In genomic region chr6:25899580-25900408, GRCh38 we compare ENCODE assay signal across 28 cellular contexts. TPM values are rescaled to one million over a fixed set of nuclear protein-coding genes. Genes with fewer than 3 reads are reported as not detected.
DNase-seq lines count a peak whose midpoint lies in the region; ATAC-seq and TF ChIP-seq lines count a peak whose summit lies in the region.
"Had no signal": no experiment of that assay in that cellular context is flagged by ENCODE, and none has a peak within 500 bp of the region (broad histone marks: within the 10 kb centered on the region; RNA-seq: fewer than 3 reads in every experiment).

No MANE protein-coding gene starts in this region.

- intact Hi-C loops in Caco-2 (cut with micrococcal nuclease; ENCODE audit: unreplicated experiment) = no loop called here

- H3K27ac Mint-ChIP-seq in Caco-2 (ENCODE audit: unreplicated experiment) = peak overlapping the region; percentile 58
- H3K27ac Mint-ChIP-seq in nephron = peak overlapping the region; percentile 43 to 70 (median 65)
- H3K27ac Mint-ChIP-seq: activated CD4-positive, alpha-beta T cell treated with anti-CD3 and anti-CD28 coated beads, Interleukin-2, amount 10 ng/mL, durations not matched to agents 7 days and 5 days; activated naive CD8-positive, alpha-beta T cell treated with anti-CD3 and anti-CD28 coated beads, Interleukin-2, amount 50 U/mL, for 24 hours; activated T-helper 17 cell treated with anti-CD3 and anti-CD28 coated beads, Interleukin-2, amount 50 U/mL, for 72 hours; CD8-positive, alpha-beta T cell; natural killer cell treated with Interleukin-12 subunit alpha and Interleukin-12 subunit beta and Interleukin-15 and Interleukin-18, amount 100 ng/mL, for 72 hours; T-helper 1 cell treated with Interleukin-12 subunit alpha and Interleukin-12 subunit beta and Interleukin-4 antibody, amounts not matched to agents 30 μg/mL and 1 μg/mL, for 36 hours had no signal

- no peaks in the 10 kb centered on the region for H3K9me3 ChIP-seq in Caco-2
- H3K9me3 ChIP-seq: testis had no signal

- POLR2A ChIA-PET in Caco-2 (lab: Charles Lee) = interaction anchor here (0.5 to 1.2 kb wide), 2 partner anchors 132 to 1612 kb away, joined by 4 read pairs; a partner anchor contains a TSS

- H3K4me1 ChIP-seq in Caco-2 = peaks cover 30% of the 10 kb centered on the region
- H3K4me1 ChIP-seq: parathyroid adenoma, testis had no signal

- H3K4me1 Mint-ChIP-seq in Caco-2 (ENCODE audit: low read depth, unreplicated experiment) = peaks cover 34% of the 10 kb centered on the region
- peaks cover 4% of the 10 kb centered on the region for H3K4me1 Mint-ChIP-seq in nephron
- H3K4me1 Mint-ChIP-seq: activated CD4-positive, alpha-beta T cell treated with anti-CD3 and anti-CD28 coated beads, Interleukin-2, amount 10 ng/mL, durations not matched to agents 7 days and 5 days; activated T-helper 17 cell treated with anti-CD3 and anti-CD28 coated beads, Interleukin-2, amount 50 U/mL, for 72 hours; brain had no signal

- BruUV-seq in Caco-2 (replicated peaks; lab: Mats Ljungman, UMichigan) = no TSS peak

- no peaks in the 10 kb centered on the region for H3K9me3 Mint-ChIP-seq in Caco-2 (ENCODE audit: unreplicated experiment)
- no peaks in the 10 kb centered on the region for H3K9me3 Mint-ChIP-seq in nephron
- H3K9me3 Mint-ChIP-seq: activated CD4-positive, alpha-beta T cell treated with anti-CD3 and anti-CD28 coated beads, Interleukin-2, amount 10 ng/mL, durations not matched to agents 7 days and 5 days; activated naive CD8-positive, alpha-beta T cell treated with anti-CD3 and anti-CD28 coated beads, Interleukin-2, amount 50 U/mL, for 24 hours; activated T-helper 17 cell treated with anti-CD3 and anti-CD28 coated beads, Interleukin-2, amount 50 U/mL, for 72 hours; CD8-positive, alpha-beta T cell; natural killer cell treated with Interleukin-12 subunit alpha and Interleukin-12 subunit beta and Interleukin-15 and Interleukin-18, amount 100 ng/mL, for 72 hours; T-helper 1 cell treated with Interleukin-12 subunit alpha and Interleukin-12 subunit beta and Interleukin-4 antibody, amounts not matched to agents 30 μg/mL and 1 μg/mL, for 36 hours had no signal

- H3K27me3 ChIP-seq in Caco-2 (replicated peaks; ENCODE audit: control insufficient read depth, insufficient read depth, low read length) = no peaks in the 10 kb centered on the region
- H3K27me3 ChIP-seq: testis had no signal

- CTCF ChIA-PET in Caco-2 (lab: Charles Lee) = interaction anchor here (0.6 to 2.0 kb wide), 4 partner anchors 10 to 93 kb away, joined by 3 to 10 read pairs (median 6); no protein-coding TSS in a partner anchor

- no peaks in the 10 kb centered on the region for H3K36me3 ChIP-seq in Caco-2 (ENCODE audit: control insufficient read depth, insufficient read depth, low read length)

- H3K4me3 ChIP-seq in Caco-2 (ENCODE audit: low read depth, low read length) = no peak overlapping the region
- H3K4me3 ChIP-seq in fibroblast of mammary gland (ENCODE audit: control insufficient read depth, low read depth, low read length) = no peak overlapping the region
- H3K4me3 ChIP-seq: testis had no signal

- no peak for TF ChIP-seq CTCF in Caco-2 (IDR thresholded peaks at IDR 0.05; ENCODE audit: insufficient read depth in 1 of 2, low read depth in 1 of 2, low read length in 1 of 2, severe bottlenecking in 1 of 2, unreplicated experiment in 1 of 2)
- no peak for TF ChIP-seq CTCF in fibroblast of mammary gland (conservative IDR thresholded peaks at IDR 0.05; ENCODE audit: control insufficient read depth, insufficient read depth, low read depth, low read length)
- no peak for TF ChIP-seq CTCF in nephron (IDR thresholded peaks at IDR 0.05; ENCODE audit: unreplicated experiment in 3 of 3)

- no peaks in the 10 kb centered on the region for H3K36me3 Mint-ChIP-seq in Caco-2 (ENCODE audit: insufficient read depth, unreplicated experiment)
- H3K36me3 Mint-ChIP-seq in nephron (ENCODE audit: low read depth) = no peaks in the 10 kb centered on the region
- H3K36me3 Mint-ChIP-seq: brain; CD8-positive, alpha-beta T cell; natural killer cell treated with Interleukin-12 subunit alpha and Interleukin-12 subunit beta and Interleukin-15 and Interleukin-18, amount 100 ng/mL, for 72 hours had no signal

- DNase-seq in Caco-2 (no peak), HCEC 1CT (peak; percentile 26), fibroblast of mammary gland (ENCODE audit: low read depth) (peak; percentile 54), NCI-H2029 (lab: John Stamatoyannopoulos, UW) (no peak)
- DNase-seq: activated CD4-positive, alpha-beta T cell treated with anti-CD3 and anti-CD28 coated beads, Interleukin-2, amount 10 ng/mL, durations not matched to agents 7 days and 5 days; activated naive CD8-positive, alpha-beta T cell treated with anti-CD3 and anti-CD28 coated beads, Interleukin-2, amount 50 U/mL, for 24 hours; CD8-positive, alpha-beta T cell; DMS79 treated with DMSO at 0.1 percent for 48 hours; effector CD8-positive, alpha-beta T cell; Karpas-422; left colon; midbrain; NCI-H2081 treated with DMSO at 0.1 percent for 48 hours; NCI-H510A; testis had no signal

- H3K27me3 Mint-ChIP-seq in Caco-2 (ENCODE audit: insufficient read depth, unreplicated experiment) (no peaks in the 10 kb centered on the region), nephron (ENCODE audit: low read depth) (peaks cover 3% of the 10 kb centered on the region)
- H3K27me3 Mint-ChIP-seq: activated CD4-positive, alpha-beta T cell treated with anti-CD3 and anti-CD28 coated beads, Interleukin-2, amount 10 ng/mL, durations not matched to agents 7 days and 5 days had no signal

- peak overlapping the region; percentile 11 for H3K4me3 Mint-ChIP-seq in Caco-2 (ENCODE audit: unreplicated experiment)
- no peak overlapping the region for H3K4me3 Mint-ChIP-seq in nephron
- H3K4me3 Mint-ChIP-seq: activated CD4-positive, alpha-beta T cell treated with anti-CD3 and anti-CD28 coated beads, Interleukin-2, amount 10 ng/mL, durations not matched to agents 7 days and 5 days; activated naive CD8-positive, alpha-beta T cell treated with anti-CD3 and anti-CD28 coated beads, Interleukin-2, amount 50 U/mL, for 24 hours; activated T-helper 17 cell treated with anti-CD3 and anti-CD28 coated beads, Interleukin-2, amount 50 U/mL, for 72 hours; brain; CD8-positive, alpha-beta T cell; natural killer cell treated with Interleukin-12 subunit alpha and Interleukin-12 subunit beta and Interleukin-15 and Interleukin-18, amount 100 ng/mL, for 72 hours; T-helper 1 cell treated with Interleukin-12 subunit alpha and Interleukin-12 subunit beta and Interleukin-4 antibody, amounts not matched to agents 30 μg/mL and 1 μg/mL, for 36 hours had no signal

- ATAC-seq in GM18861 (IDR thresholded peaks at IDR 0.05; ENCODE audit: unreplicated experiment) (no peak), GM18511 (IDR thresholded peaks at IDR 0.05; ENCODE audit: unreplicated experiment) (no peak)
- ATAC-seq: activated naive CD8-positive, alpha-beta T cell treated with anti-CD3 and anti-CD28 coated beads, Interleukin-2, amount 50 U/mL, for 24 hours; activated T-helper 17 cell treated with anti-CD3 and anti-CD28 coated beads, Interleukin-2, amount 50 U/mL, for 72 hours; CD8-positive, alpha-beta T cell; esophagus mucosa; left colon; natural killer cell treated with Interleukin-12 subunit alpha and Interleukin-12 subunit beta and Interleukin-15 and Interleukin-18, amount 100 ng/mL, for 72 hours had no signal

RNA-seq across cellular contexts. Expression of gene SLC17A3, which starts 25.8 kb away (rescaled TPM):
- not detected in 2 replicates for total RNA-seq in Caco-2 (2022)
- total RNA-seq: chondrocyte; esophagus mucosa; HT1080; left colon; natural killer cell treated with Interleukin-12 subunit alpha and Interleukin-12 subunit beta and Interleukin-15 and Interleukin-18, amount 100 ng/mL, for 72 hours; RPMI7951; SK-MEL-5 had no signal

RNA-seq across cellular contexts. Expression of gene SLC17A2, which starts 30.7 kb away (rescaled TPM):
- total RNA-seq in Caco-2 (2022) = not detected in 2 replicates
- total RNA-seq: activated CD4-positive, alpha-beta T cell treated with anti-CD3 and anti-CD28 coated beads, Interleukin-2, amount 10 ng/mL, durations not matched to agents 7 days and 5 days; activated T-helper 17 cell treated with anti-CD3 and anti-CD28 coated beads, Interleukin-2, amount 50 U/mL, for 72 hours; CD8-positive, alpha-beta T cell; chondrocyte; esophagus mucosa; HT1080; left colon; natural killer cell treated with Interleukin-12 subunit alpha and Interleukin-12 subunit beta and Interleukin-15 and Interleukin-18, amount 100 ng/mL, for 72 hours; RPMI7951; SK-MEL-5 had no signal

Comparison
In these comparisons a context has a peak if more than half of its experiments do, and no peak if none do; other contexts are left out.
1. DNase-seq: peak in HCEC 1CT (single experiment) and fibroblast of mammary gland (single experiment); none in Caco-2 (0 of 2) and NCI-H2029 (single experiment).